Comparison of ENCODE assay signal across 1 cellular context in genomic region chr13:27621366-27622101, GRCh38.
A peak's percentile ranks its signal among the peaks of the same experiment; 100 is the strongest.
TF ChIP-seq lines count a peak whose summit lies in the region.

Gene POLR1D, plus strand, starts transcription at chr13:27621892. Its CDS starts 92 bp downstream, at chr13:27621984.

TF ChIP-seq in HepG2, 621 proteins besides CTCF, POLR2A, EP300 and RAD21 (continued from another document and continues in another):
- no peak for TF ChIP-seq ZNF34 (CRISPR knock-in tag; IDR thresholded peaks at IDR 0.05; ENCODE audit: borderline replicate concordance)
- no peak for TF ChIP-seq ZNF839 (CRISPR knock-in tag; IDR thresholded peaks at IDR 0.05; ENCODE audit: borderline replicate concordance)
- TF ChIP-seq CC2D1A (CRISPR knock-in tag; IDR thresholded peaks at IDR 0.05) = no peak
- TF ChIP-seq ELF3 (CRISPR knock-in tag; IDR thresholded peaks at IDR 0.05) = peak; percentile 69
- TF ChIP-seq HNF1A (IDR thresholded peaks at IDR 0.05; ENCODE audit: low read depth) = no peak
- peak; percentile 49 for TF ChIP-seq HNF1A (CRISPR knock-in tag; IDR thresholded peaks at IDR 0.05; ENCODE audit: borderline replicate concordance)
- TF ChIP-seq, protein P1, sequence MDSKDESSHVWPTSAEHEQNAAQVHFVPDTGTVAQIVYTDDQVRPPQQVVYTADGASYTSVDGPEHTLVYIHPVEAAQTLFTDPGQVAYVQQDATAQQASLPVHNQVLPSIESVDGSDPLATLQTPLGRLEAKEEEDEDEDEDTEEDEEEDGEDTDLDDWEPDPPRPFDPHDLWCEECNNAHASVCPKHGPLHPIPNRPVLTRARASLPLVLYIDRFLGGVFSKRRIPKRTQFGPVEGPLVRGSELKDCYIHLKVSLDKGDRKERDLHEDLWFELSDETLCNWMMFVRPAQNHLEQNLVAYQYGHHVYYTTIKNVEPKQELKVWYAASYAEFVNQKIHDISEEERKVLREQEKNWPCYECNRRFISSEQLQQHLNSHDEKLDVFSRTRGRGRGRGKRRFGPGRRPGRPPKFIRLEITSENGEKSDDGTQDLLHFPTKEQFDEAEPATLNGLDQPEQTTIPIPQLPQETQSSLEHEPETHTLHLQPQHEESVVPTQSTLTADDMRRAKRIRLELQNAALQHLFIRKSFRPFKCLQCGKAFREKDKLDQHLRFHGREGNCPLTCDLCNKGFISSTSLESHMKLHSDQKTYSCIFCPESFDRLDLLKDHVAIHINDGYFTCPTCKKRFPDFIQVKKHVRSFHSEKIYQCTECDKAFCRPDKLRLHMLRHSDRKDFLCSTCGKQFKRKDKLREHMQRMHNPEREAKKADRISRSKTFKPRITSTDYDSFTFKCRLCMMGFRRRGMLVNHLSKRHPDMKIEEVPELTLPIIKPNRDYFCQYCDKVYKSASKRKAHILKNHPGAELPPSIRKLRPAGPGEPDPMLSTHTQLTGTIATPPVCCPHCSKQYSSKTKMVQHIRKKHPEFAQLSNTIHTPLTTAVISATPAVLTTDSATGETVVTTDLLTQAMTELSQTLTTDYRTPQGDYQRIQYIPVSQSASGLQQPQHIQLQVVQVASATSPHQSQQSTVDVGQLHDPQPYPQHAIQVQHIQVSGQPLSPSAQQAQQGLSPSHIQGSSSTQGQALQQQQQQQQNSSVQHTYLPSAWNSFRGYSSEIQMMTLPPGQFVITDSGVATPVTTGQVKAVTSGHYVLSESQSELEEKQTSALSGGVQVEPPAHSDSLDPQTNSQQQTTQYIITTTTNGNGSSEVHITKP (CRISPR knock-in tag; IDR thresholded peaks at IDR 0.05; ENCODE audit: low read depth) = no peak
- peak; percentile 92 for TF ChIP-seq ZNF446 (CRISPR knock-in tag; IDR thresholded peaks at IDR 0.05)
- TF ChIP-seq JARID2 (CRISPR knock-in tag; IDR thresholded peaks at IDR 0.05; ENCODE audit: insufficient replicate concordance) = no peak
- peak; percentile 56; the same call in 1 of the 2 replicates for TF ChIP-seq ZZZ3 (CRISPR knock-in tag; IDR thresholded peaks at IDR 0.05; ENCODE audit: borderline replicate concordance)
- peak; percentile 49; the same call in 1 of the 2 replicates for TF ChIP-seq ZNF333 (CRISPR knock-in tag; IDR thresholded peaks at IDR 0.05; ENCODE audit: borderline replicate concordance)
- TF ChIP-seq CHCHD3 (CRISPR knock-in tag; IDR thresholded peaks at IDR 0.05) = no peak
- no peak for TF ChIP-seq ZKSCAN5 (CRISPR knock-in tag; IDR thresholded peaks at IDR 0.05)
- peak; percentile 72; the same call in 1 of the 2 replicates for TF ChIP-seq BRD4 (CRISPR knock-in tag; IDR thresholded peaks at IDR 0.05)
- peak; percentile 96 for TF ChIP-seq RBFOX2 (IDR thresholded peaks at IDR 0.05; ENCODE audit: low read depth, low read length)
- no peak for TF ChIP-seq DNMT3B (CRISPR knock-in tag; conservative IDR thresholded peaks at IDR 0.05)
- no peak for TF ChIP-seq ZNF7 (CRISPR knock-in tag; IDR thresholded peaks at IDR 0.05)
- TF ChIP-seq U2AF2 (IDR thresholded peaks at IDR 0.05; ENCODE audit: low read depth, low read length) = no peak
- TF ChIP-seq ZNF550 (CRISPR knock-in tag; IDR thresholded peaks at IDR 0.05; ENCODE audit: borderline replicate concordance) = no peak
- no peak for TF ChIP-seq MZF1 (CRISPR knock-in tag; IDR thresholded peaks at IDR 0.05; ENCODE audit: borderline replicate concordance)
- no peak for TF ChIP-seq ZNF713 (CRISPR knock-in tag; IDR thresholded peaks at IDR 0.05)
- TF ChIP-seq ZNF138 (CRISPR knock-in tag; IDR thresholded peaks at IDR 0.05; ENCODE audit: low read depth) = no peak
- no peak for TF ChIP-seq ZNF567 (CRISPR knock-in tag; IDR thresholded peaks at IDR 0.05; ENCODE audit: borderline replicate concordance)
- no peak for TF ChIP-seq NFKBIZ (CRISPR knock-in tag; IDR thresholded peaks at IDR 0.05)
- TF ChIP-seq KDM5B (CRISPR knock-in tag; IDR thresholded peaks at IDR 0.05; ENCODE audit: borderline replicate concordance) = peak; percentile 91
- no peak for TF ChIP-seq ZNF570 (CRISPR knock-in tag; IDR thresholded peaks at IDR 0.05; ENCODE audit: borderline replicate concordance)
- peak; percentile 72; the same call in 1 of the 2 replicates for TF ChIP-seq KDM3A (CRISPR knock-in tag; IDR thresholded peaks at IDR 0.05; ENCODE audit: low read depth)
- TF ChIP-seq KLF6 (CRISPR knock-in tag; IDR thresholded peaks at IDR 0.05) = 0 out of 2 replicates have a peak, but pooled peaks have one; percentile 53
- TF ChIP-seq, protein P2, sequence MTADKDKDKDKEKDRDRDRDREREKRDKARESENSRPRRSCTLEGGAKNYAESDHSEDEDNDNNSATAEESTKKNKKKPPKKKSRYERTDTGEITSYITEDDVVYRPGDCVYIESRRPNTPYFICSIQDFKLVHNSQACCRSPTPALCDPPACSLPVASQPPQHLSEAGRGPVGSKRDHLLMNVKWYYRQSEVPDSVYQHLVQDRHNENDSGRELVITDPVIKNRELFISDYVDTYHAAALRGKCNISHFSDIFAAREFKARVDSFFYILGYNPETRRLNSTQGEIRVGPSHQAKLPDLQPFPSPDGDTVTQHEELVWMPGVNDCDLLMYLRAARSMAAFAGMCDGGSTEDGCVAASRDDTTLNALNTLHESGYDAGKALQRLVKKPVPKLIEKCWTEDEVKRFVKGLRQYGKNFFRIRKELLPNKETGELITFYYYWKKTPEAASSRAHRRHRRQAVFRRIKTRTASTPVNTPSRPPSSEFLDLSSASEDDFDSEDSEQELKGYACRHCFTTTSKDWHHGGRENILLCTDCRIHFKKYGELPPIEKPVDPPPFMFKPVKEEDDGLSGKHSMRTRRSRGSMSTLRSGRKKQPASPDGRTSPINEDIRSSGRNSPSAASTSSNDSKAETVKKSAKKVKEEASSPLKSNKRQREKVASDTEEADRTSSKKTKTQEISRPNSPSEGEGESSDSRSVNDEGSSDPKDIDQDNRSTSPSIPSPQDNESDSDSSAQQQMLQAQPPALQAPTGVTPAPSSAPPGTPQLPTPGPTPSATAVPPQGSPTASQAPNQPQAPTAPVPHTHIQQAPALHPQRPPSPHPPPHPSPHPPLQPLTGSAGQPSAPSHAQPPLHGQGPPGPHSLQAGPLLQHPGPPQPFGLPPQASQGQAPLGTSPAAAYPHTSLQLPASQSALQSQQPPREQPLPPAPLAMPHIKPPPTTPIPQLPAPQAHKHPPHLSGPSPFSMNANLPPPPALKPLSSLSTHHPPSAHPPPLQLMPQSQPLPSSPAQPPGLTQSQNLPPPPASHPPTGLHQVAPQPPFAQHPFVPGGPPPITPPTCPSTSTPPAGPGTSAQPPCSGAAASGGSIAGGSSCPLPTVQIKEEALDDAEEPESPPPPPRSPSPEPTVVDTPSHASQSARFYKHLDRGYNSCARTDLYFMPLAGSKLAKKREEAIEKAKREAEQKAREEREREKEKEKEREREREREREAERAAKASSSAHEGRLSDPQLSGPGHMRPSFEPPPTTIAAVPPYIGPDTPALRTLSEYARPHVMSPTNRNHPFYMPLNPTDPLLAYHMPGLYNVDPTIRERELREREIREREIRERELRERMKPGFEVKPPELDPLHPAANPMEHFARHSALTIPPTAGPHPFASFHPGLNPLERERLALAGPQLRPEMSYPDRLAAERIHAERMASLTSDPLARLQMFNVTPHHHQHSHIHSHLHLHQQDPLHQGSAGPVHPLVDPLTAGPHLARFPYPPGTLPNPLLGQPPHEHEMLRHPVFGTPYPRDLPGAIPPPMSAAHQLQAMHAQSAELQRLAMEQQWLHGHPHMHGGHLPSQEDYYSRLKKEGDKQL (CRISPR knock-in tag; IDR thresholded peaks at IDR 0.05; ENCODE audit: low read depth) = no peak
- no peak for TF ChIP-seq TCF7 (IDR thresholded peaks at IDR 0.05; ENCODE audit: low read depth)
- TF ChIP-seq, protein P3, sequence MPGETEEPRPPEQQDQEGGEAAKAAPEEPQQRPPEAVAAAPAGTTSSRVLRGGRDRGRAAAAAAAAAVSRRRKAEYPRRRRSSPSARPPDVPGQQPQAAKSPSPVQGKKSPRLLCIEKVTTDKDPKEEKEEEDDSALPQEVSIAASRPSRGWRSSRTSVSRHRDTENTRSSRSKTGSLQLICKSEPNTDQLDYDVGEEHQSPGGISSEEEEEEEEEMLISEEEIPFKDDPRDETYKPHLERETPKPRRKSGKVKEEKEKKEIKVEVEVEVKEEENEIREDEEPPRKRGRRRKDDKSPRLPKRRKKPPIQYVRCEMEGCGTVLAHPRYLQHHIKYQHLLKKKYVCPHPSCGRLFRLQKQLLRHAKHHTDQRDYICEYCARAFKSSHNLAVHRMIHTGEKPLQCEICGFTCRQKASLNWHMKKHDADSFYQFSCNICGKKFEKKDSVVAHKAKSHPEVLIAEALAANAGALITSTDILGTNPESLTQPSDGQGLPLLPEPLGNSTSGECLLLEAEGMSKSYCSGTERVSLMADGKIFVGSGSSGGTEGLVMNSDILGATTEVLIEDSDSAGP (CRISPR knock-in tag; IDR thresholded peaks at IDR 0.05; ENCODE audit: borderline replicate concordance) = peak; percentile 65
- TF ChIP-seq, protein P4, sequence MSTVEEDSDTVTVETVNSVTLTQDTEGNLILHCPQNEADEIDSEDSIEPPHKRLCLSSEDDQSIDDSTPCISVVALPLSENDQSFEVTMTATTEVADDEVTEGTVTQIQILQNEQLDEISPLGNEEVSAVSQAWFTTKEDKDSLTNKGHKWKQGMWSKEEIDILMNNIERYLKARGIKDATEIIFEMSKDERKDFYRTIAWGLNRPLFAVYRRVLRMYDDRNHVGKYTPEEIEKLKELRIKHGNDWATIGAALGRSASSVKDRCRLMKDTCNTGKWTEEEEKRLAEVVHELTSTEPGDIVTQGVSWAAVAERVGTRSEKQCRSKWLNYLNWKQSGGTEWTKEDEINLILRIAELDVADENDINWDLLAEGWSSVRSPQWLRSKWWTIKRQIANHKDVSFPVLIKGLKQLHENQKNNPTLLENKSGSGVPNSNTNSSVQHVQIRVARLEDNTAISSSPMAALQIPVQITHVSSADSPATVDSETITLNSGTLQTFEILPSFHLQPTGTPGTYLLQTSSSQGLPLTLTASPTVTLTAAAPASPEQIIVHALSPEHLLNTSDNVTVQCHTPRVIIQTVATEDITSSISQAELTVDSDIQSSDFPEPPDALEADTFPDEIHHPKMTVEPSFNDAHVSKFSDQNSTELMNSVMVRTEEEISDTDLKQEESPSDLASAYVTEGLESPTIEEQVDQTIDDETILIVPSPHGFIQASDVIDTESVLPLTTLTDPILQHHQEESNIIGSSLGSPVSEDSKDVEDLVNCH (CRISPR knock-in tag; IDR thresholded peaks at IDR 0.05) = no peak
- no peak; the same call in 1 of the 2 replicates for TF ChIP-seq HOXA5 (CRISPR knock-in tag; IDR thresholded peaks at IDR 0.05)
- TF ChIP-seq, protein P5, sequence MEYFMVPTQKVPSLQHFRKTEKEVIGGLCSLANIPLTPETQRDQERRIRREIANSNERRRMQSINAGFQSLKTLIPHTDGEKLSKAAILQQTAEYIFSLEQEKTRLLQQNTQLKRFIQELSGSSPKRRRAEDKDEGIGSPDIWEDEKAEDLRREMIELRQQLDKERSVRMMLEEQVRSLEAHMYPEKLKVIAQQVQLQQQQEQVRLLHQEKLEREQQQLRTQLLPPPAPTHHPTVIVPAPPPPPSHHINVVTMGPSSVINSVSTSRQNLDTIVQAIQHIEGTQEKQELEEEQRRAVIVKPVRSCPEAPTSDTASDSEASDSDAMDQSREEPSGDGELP (IDR thresholded peaks at IDR 0.05; ENCODE audit: borderline replicate concordance, low read depth) = peak; percentile 9; the same call in 1 of the 2 replicates
- no peak for TF ChIP-seq ISL2 (CRISPR knock-in tag; IDR thresholded peaks at IDR 0.05)
- TF ChIP-seq ZNF326 (CRISPR knock-in tag; IDR thresholded peaks at IDR 0.05; ENCODE audit: borderline replicate concordance) = 0 out of 2 replicates have a peak, but pooled peaks have one; percentile 44
- TF ChIP-seq AGO1 (IDR thresholded peaks at IDR 0.05; ENCODE audit: low read depth, low read length, poor library complexity, severe bottlenecking) = no peak
- TF ChIP-seq MAFF (IDR thresholded peaks at IDR 0.05; ENCODE audit: low read depth, low read length) = no peak
- no peak; the same call in 1 of the 2 replicates for TF ChIP-seq JDP2 (CRISPR knock-in tag; IDR thresholded peaks at IDR 0.05; ENCODE audit: borderline replicate concordance)
- TF ChIP-seq EZH2 (conservative IDR thresholded peaks at IDR 0.05; ENCODE audit: low read depth, low read length) = no peak
- no peak for TF ChIP-seq ZNF562 (CRISPR knock-in tag; IDR thresholded peaks at IDR 0.05; ENCODE audit: borderline replicate concordance)
- no peak for TF ChIP-seq KDM6A (CRISPR knock-in tag; IDR thresholded peaks at IDR 0.05; ENCODE audit: low read depth)
- peak; percentile 92 for TF ChIP-seq NFKB2 (CRISPR knock-in tag; IDR thresholded peaks at IDR 0.05; ENCODE audit: borderline replicate concordance)
- TF ChIP-seq ATRX (CRISPR knock-in tag; IDR thresholded peaks at IDR 0.05; ENCODE audit: borderline replicate concordance) = no peak
- no peak for TF ChIP-seq ZNF383 (CRISPR knock-in tag; IDR thresholded peaks at IDR 0.05; ENCODE audit: borderline replicate concordance)
- TF ChIP-seq ZNF513 (CRISPR knock-in tag; conservative IDR thresholded peaks at IDR 0.05) = no peak
- no peak for TF ChIP-seq RCOR2 (CRISPR knock-in tag; IDR thresholded peaks at IDR 0.05)
